Comparison of ENCODE assay signal across 10 cellular contexts in the genomic region with DNA sequence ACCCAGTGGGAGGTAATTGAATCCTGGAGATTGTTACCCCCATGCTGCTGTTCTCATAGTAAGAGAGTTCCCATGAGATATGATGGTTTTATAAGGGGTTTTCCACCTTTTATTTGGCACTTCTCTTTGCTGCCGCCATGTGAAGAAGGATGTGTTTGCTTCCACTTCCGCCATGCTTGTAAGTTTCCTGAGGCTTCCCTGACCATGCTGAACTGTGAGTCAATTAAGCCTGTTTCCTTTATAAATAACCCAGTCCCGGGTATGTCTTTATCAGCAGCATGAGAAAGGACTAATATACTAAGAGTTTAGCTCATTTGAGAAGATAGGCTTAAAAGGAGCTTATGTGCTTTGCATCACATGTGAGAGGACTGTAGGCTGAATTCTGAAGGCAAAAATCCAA.
"Had no signal": no experiment of that assay in that cellular context is flagged by ENCODE, and none has a peak within 500 bp of the region (broad histone marks: within the 10 kb centered on the region; RNA-seq: fewer than 3 reads in every experiment).

No MANE protein-coding gene starts in this region.

- H3K4me3 ChIP-seq: body of pancreas, heart left ventricle, prostate gland, thyroid gland, uterus had no signal

- ATAC-seq: body of pancreas, heart left ventricle, left lobe of liver had no signal

- H3K4me1 ChIP-seq: body of pancreas, prostate gland, thyroid gland, uterus had no signal

- H3K27me3 ChIP-seq: body of pancreas, heart left ventricle, thyroid gland, uterus had no signal

- DNase-seq: activated CD4-positive, alpha-beta memory T cell treated with anti-CD3 and anti-CD28 coated beads for 36 hours; activated naive CD4-positive, alpha-beta T cell treated with anti-CD3 and anti-CD28 coated beads for 36 hours; body of pancreas; heart left ventricle; stimulated activated CD4-positive, alpha-beta T cell treated with anti-CD3 and anti-CD28 coated beads, Interleukin-15, amount 100 ng/mL, for 24 hours; stimulated activated CD4-positive, alpha-beta T cell treated with anti-CD3 and anti-CD28 coated beads, Interleukin-4, amount 100 ng/mL, for 24 hours; thyroid gland; uterus had no signal

- H3K27ac ChIP-seq: body of pancreas, heart left ventricle, prostate gland, thyroid gland, uterus had no signal

- H3K9me3 ChIP-seq: body of pancreas, heart left ventricle, prostate gland, thyroid gland, uterus had no signal

- H3K36me3 ChIP-seq: uterus had no signal
